Comparison of ENCODE assay signal across 23 cellular contexts in the genomic region with DNA sequence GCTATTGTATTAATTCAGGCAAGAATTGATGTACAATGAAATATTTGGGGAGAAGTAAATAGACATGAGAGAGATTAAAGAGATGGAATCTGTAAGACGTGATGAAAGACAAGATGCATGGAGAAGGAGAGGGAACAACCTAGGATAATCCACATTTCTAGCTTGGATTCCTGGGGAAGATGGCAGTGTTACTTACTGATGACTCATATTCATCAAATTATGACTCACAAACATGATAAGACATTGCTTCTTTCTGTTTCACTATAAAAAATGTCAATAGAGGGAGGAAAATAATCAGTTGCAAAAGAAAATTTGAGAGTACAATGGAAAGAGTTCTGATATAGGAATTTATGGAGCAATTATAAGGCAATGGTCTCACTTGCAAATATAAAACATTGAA.
DNase-seq lines count a peak whose midpoint lies in the region; ATAC-seq, FAIRE-seq and TF ChIP-seq lines count a peak whose summit lies in the region.
"Had no signal": no experiment of that assay in that cellular context is flagged by ENCODE, and none has a peak within 500 bp of the region (broad histone marks: within the 10 kb centered on the region; RNA-seq: fewer than 3 reads in every experiment).

No MANE protein-coding gene starts in this region.

- ATAC-seq in IMR-90 (ENCODE audit: low read depth) (no peak), GM12878 (peak; percentile 68), HG02981 (IDR thresholded peaks at IDR 0.05; ENCODE audit: unreplicated experiment) (no peak)
- ATAC-seq: activated CD4-positive, alpha-beta T cell treated with anti-CD3 and anti-CD28 coated beads for 36 hours had no signal

- H4K20me1 ChIP-seq in IMR-90 (ENCODE audit: insufficient read depth, low read length) = no peaks in the 10 kb centered on the region
- H4K20me1 ChIP-seq in GM12878 (ENCODE audit: control insufficient read depth, insufficient read depth) = no peaks in the 10 kb centered on the region

- H3K4me3 ChIP-seq in breast epithelium = no peak overlapping the region
- H3K4me3 ChIP-seq in IMR-90 (ENCODE audit: insufficient read depth, low read depth, low read length) = no peak overlapping the region
- H3K4me3 ChIP-seq in GM12878 = no peak overlapping the region
- H3K4me3 ChIP-seq: coronary artery, SJSA1, spleen had no signal

- H2BK15ac ChIP-seq in IMR-90 (ENCODE audit: low read depth, low read length) = no peak overlapping the region

- no peak overlapping the region for H3K4me3 Mint-ChIP-seq in MCF 10A (ENCODE audit: unreplicated experiment)
- H3K4me3 Mint-ChIP-seq: activated CD4-positive, alpha-beta T cell treated with anti-CD3 and anti-CD28 coated beads for 36 hours; CD4-positive, alpha-beta memory T cell; naive B cell; type B pancreatic cell had no signal

- H3K27ac ChIP-seq in breast epithelium (no peak overlapping the region), IMR-90 (ENCODE audit: insufficient read depth, low read length) (no peak overlapping the region), GM12878 (ENCODE audit: control insufficient read depth, insufficient read depth) (no peak overlapping the region)
- H3K27ac ChIP-seq: coronary artery, SJSA1, spleen had no signal

- H3K36me3 ChIP-seq in breast epithelium = no peaks in the 10 kb centered on the region
- no peaks in the 10 kb centered on the region for H3K36me3 ChIP-seq in IMR-90 (ENCODE audit: control insufficient read depth, insufficient read depth, low read length)
- no peaks in the 10 kb centered on the region for H3K36me3 ChIP-seq in GM12878 (ENCODE audit: control insufficient read depth in 2 of 2, insufficient read depth in 2 of 2, low read length in 1 of 2)
- H3K36me3 ChIP-seq: SJSA1, spleen had no signal

- no peak overlapping the region for H4K8ac ChIP-seq in IMR-90 (ENCODE audit: low read depth in 2 of 2, low read length in 2 of 2)

- SMC1A ChIA-PET in GM12878 (lab: Charles Lee; ENCODE audit: uncharacterized antibody, unreplicated experiment) = interaction anchor here (0.8 to 1.9 kb wide), 8 partner anchors 8 to 78 kb away, joined by 3 to 18 read pairs (median 6); no protein-coding TSS in a partner anchor

- H3K4me1 Mint-ChIP-seq in MCF 10A (ENCODE audit: insufficient read depth, unreplicated experiment) = no peaks in the 10 kb centered on the region
- H3K4me1 Mint-ChIP-seq: activated CD4-positive, alpha-beta T cell treated with anti-CD3 and anti-CD28 coated beads for 36 hours; CD4-positive, alpha-beta memory T cell; naive B cell had no signal

- no peak overlapping the region for H3K4me2 ChIP-seq in IMR-90 (ENCODE audit: low read depth, low read length)
- H3K4me2 ChIP-seq in GM12878 (ENCODE audit: control insufficient read depth, insufficient read depth) = no peak overlapping the region

- dilution Hi-C loops in IMR-90 (cut with HindIII; ENCODE audit: low sequenced_read_pairs, unreplicated experiment) = no loop called here

- no peaks in the 10 kb centered on the region for H3K79me1 ChIP-seq in IMR-90 (ENCODE audit: low read depth in 1 of 2, low read length in 2 of 2)

- peak; percentile 23 for DNase-seq in MCF 10A (ENCODE audit: unreplicated experiment)
- no peak for DNase-seq in breast epithelium (ENCODE audit: low spot score in 2 of 2)
- peak; percentile 30 for DNase-seq in IMR-90
- no peak for DNase-seq in GM12878 (ENCODE audit: low read depth, low spot score)
- peak; percentile 6 for DNase-seq in urothelium cell line (ENCODE audit: low spot score)
- DNase-seq in AG08396 (ENCODE audit: low spot score) = no peak
- no peak for DNase-seq in stimulated activated CD8-positive, alpha-beta memory T cell treated with anti-CD3 and anti-CD28 coated beads, Interleukin-4, amount 100 ng/mL, for 48 hours
- DNase-seq: 8988T; activated CD4-positive, alpha-beta T cell treated with anti-CD3 and anti-CD28 coated beads for 36 hours; CD4-positive, alpha-beta memory T cell; glutamatergic neuron; naive B cell; NCI-H1694; NCI-H345; NK-92 treated with Interleukin-12 subunit alpha and Interleukin-12 subunit beta, amount 100 ng/mL, for 24 hours; spleen; stimulated activated naive CD4-positive, alpha-beta T cell treated with Interleukin-2 at 50 U/mL for 16 hours; T1000 had no signal

- no peak for TF ChIP-seq POLR2A in breast epithelium (IDR thresholded peaks at IDR 0.05)
- no peak for TF ChIP-seq POLR2A in IMR-90 (IDR thresholded peaks at IDR 0.05; ENCODE audit: low read depth, low read length)
- TF ChIP-seq POLR2A in GM12878 (IDR thresholded peaks at IDR 0.05; ENCODE audit: low read depth, low read length) = no peak

- H3K4ac ChIP-seq in IMR-90 (ENCODE audit: low read depth, low read length) = no peak overlapping the region

- no peak overlapping the region for H2AK9ac ChIP-seq in IMR-90 (replicated peaks; ENCODE audit: low read depth, low read length, poor library complexity)

- no peak for TF ChIP-seq RAD21 in IMR-90 (IDR thresholded peaks at IDR 0.05; ENCODE audit: low read length)
- no peak for TF ChIP-seq RAD21 in GM12878 (IDR thresholded peaks at IDR 0.05; ENCODE audit: insufficient read depth, low read depth, low read length)

- H3K27me3 ChIP-seq in breast epithelium (no peaks in the 10 kb centered on the region), IMR-90 (ENCODE audit: control insufficient read depth, insufficient read depth, low read length) (no peaks in the 10 kb centered on the region), GM12878 (replicated peaks in 1 of 2; ENCODE audit: control insufficient read depth in 2 of 2, insufficient read depth in 2 of 2, low read length in 1 of 2) (no peaks in the 10 kb centered on the region)
- H3K27me3 ChIP-seq: SJSA1, spleen had no signal

- H2BK120ac ChIP-seq in IMR-90 (ENCODE audit: low read depth, low read length) = no peak overlapping the region

- RAD21 ChIA-PET in GM12878 (lab: Charles Lee; ENCODE audit: unreplicated experiment) = interaction anchor here (1.0 kb wide), 1 partner anchor 13 kb away, joined by 4 read pairs; no protein-coding TSS in a partner anchor

- no peak overlapping the region for H3K27ac Mint-ChIP-seq in MCF 10A (ENCODE audit: low read depth, unreplicated experiment)
- H3K27ac Mint-ChIP-seq: activated CD4-positive, alpha-beta T cell treated with anti-CD3 and anti-CD28 coated beads for 36 hours; CD4-positive, alpha-beta memory T cell; naive B cell; type B pancreatic cell had no signal

- H2BK20ac ChIP-seq in IMR-90 (ENCODE audit: low read depth, low read length) = no peak overlapping the region

- H3K18ac ChIP-seq in IMR-90 (ENCODE audit: low read depth, low read length) = no peak overlapping the region

- no CpG with 5 or more reads among the region's 1 CpG for WGBS in IMR-90 (ENCODE audit: extremely low coverage in 2 of 2, insufficient read length in 1 of 2), 2 experiments
- WGBS in GM12878 (ENCODE audit: insufficient coverage, insufficient replicate concordance, low lambda C conversion rate, missing lambda C conversion rate) = 50% methylated on average over 1 of the region's 1 CpG

- no peak for FAIRE-seq in GM12878 (lab: Jason Lieb, UNC)
- FAIRE-seq in urothelium cell line (lab: Jason Lieb, UNC) = no peak
- FAIRE-seq: G401.6 had no signal

- no peak overlapping the region for H2BK5ac ChIP-seq in IMR-90 (ENCODE audit: low read depth, low read length, poor library complexity, severe bottlenecking)

- no TSS peak for BruUV-seq in MCF 10A (replicated peaks; lab: Mats Ljungman, UMichigan)
- BruUV-seq in IMR-90 (replicated peaks; lab: Mats Ljungman, UMichigan) = no TSS peak
- no TSS peak for BruUV-seq in GM12878 (replicated peaks; lab: Mats Ljungman, UMichigan)

- H3K9me3 Mint-ChIP-seq in MCF 10A (ENCODE audit: unreplicated experiment) = no peaks in the 10 kb centered on the region
- H3K9me3 Mint-ChIP-seq: CD4-positive, alpha-beta memory T cell; naive B cell; type B pancreatic cell had no signal

- intact Hi-C loops in MCF 10A (cut with micrococcal nuclease) (loop anchor here (5.0 kb wide), 1 partner anchor 116 kb away; no protein-coding TSS in a partner anchor), breast epithelium (cut with DNase I; ENCODE audit: low total_unique reads) (no loop called here), IMR-90 (cut with micrococcal nuclease) (no loop called here), GM12878 (cut with micrococcal nuclease; ENCODE audit: unreplicated experiment) (no loop called here)

- no peak overlapping the region for H4K91ac ChIP-seq in IMR-90 (ENCODE audit: insufficient read depth, low read depth, low read length)

- H2AK5ac ChIP-seq in IMR-90 (ENCODE audit: low read depth, low read length) = no peak overlapping the region

- no peak overlapping the region for H3K14ac ChIP-seq in IMR-90 (replicated peaks; ENCODE audit: low read depth, low read length)

- H3K23ac ChIP-seq in IMR-90 (ENCODE audit: low read depth, low read length) = no peak overlapping the region

- POLR2A ChIA-PET in MCF 10A (lab: Yijun Ruan, JAX) = interaction anchor here (0.6 to 0.9 kb wide), 2 partner anchors 29 to 154 kb away, joined by 3 to 5 read pairs; no protein-coding TSS in a partner anchor
- POLR2A ChIA-PET in IMR-90 (lab: Charles Lee; ENCODE audit: unreplicated experiment) = no interaction called here
- POLR2A ChIA-PET in GM12878 (lab: Charles Lee) = interaction anchor here (0.8 to 1.1 kb wide), 3 partner anchors 11 to 75 kb away, joined by 3 read pairs; no protein-coding TSS in a partner anchor

- H2AFZ ChIP-seq in IMR-90 (replicated peaks; ENCODE audit: low read length, poor library complexity) (no peak overlapping the region), GM12878 (ENCODE audit: control insufficient read depth, low read depth, low read length) (no peak overlapping the region)

- H3K9ac ChIP-seq in IMR-90 (ENCODE audit: low read depth, low read length) (no peak overlapping the region), GM12878 (ENCODE audit: control insufficient read depth, insufficient read depth, low read length) (no peak overlapping the region)

- H3K9me1 ChIP-seq in IMR-90 (ENCODE audit: insufficient read depth, low read length) = no peaks in the 10 kb centered on the region

- H3K9me3 ChIP-seq in breast epithelium (no peaks in the 10 kb centered on the region), IMR-90 (ENCODE audit: control insufficient read depth, insufficient read depth, low read length) (no peaks in the 10 kb centered on the region), GM12878 (replicated peaks; ENCODE audit: control insufficient read depth, insufficient read depth, low read length) (no peaks in the 10 kb centered on the region)
- H3K9me3 ChIP-seq: SJSA1, spleen had no signal

- no peaks in the 10 kb centered on the region for H3K27me3 Mint-ChIP-seq in MCF 10A (ENCODE audit: insufficient read depth, unreplicated experiment)
- H3K27me3 Mint-ChIP-seq: activated CD4-positive, alpha-beta T cell treated with anti-CD3 and anti-CD28 coated beads for 36 hours; CD4-positive, alpha-beta memory T cell; naive B cell; type B pancreatic cell had no signal

- H3K79me2 ChIP-seq in GM12878 (ENCODE audit: control insufficient read depth, insufficient read depth, low read length) = no peaks in the 10 kb centered on the region

- H3K36me3 Mint-ChIP-seq in MCF 10A (ENCODE audit: insufficient read depth, unreplicated experiment) = no peaks in the 10 kb centered on the region
- H3K36me3 Mint-ChIP-seq: CD4-positive, alpha-beta memory T cell; naive B cell; type B pancreatic cell had no signal

- in situ Hi-C loops in IMR-90 (cut with MboI; ENCODE audit: low sequenced_read_pairs) = no loop called here
- in situ Hi-C loops in GM12878 (cut with MboI) = no loop called here

- TF ChIP-seq CTCF in MCF 10A (IDR thresholded peaks at IDR 0.05; ENCODE audit: unreplicated experiment) (no peak), breast epithelium (IDR thresholded peaks at IDR 0.05) (no peak), IMR-90 (conservative IDR thresholded peaks at IDR 0.05; ENCODE audit: low read depth, low read length) (no peak), GM12878 (IDR thresholded peaks at IDR 0.05 in 2 of 3, conservative IDR thresholded peaks at IDR 0.05 in 1 of 3; ENCODE audit: control insufficient read depth in 2 of 3, extremely low read depth in 1 of 3, insufficient read depth in 1 of 3, low read depth in 3 of 3, low read length in 3 of 3) (no peak)

- H4K5ac ChIP-seq in IMR-90 (ENCODE audit: low read depth, low read length) = no peak overlapping the region

- CTCF ChIA-PET in MCF 10A (lab: Yijun Ruan, JAX) = interaction anchor here (0.6 kb wide), 2 partner anchors 9 to 112 kb away, joined by 3 read pairs; no protein-coding TSS in a partner anchor
- CTCF ChIA-PET in IMR-90 (lab: Yijun Ruan, JAX) = interaction anchor here (0.7 kb wide), 1 partner anchor 13 kb away, joined by 3 read pairs; no protein-coding TSS in a partner anchor
- CTCF ChIA-PET in GM12878 (lab: Yijun Ruan, JAX) = interaction anchor here (0.7 to 1.4 kb wide), 10 partner anchors 8 to 706 kb away, joined by 3 to 5 read pairs (median 3); no protein-coding TSS in a partner anchor

- H3K56ac ChIP-seq in IMR-90 (ENCODE audit: extremely low read depth, insufficient read depth, low read length) = no peak overlapping the region

- H3K4me1 ChIP-seq in breast epithelium = no peaks in the 10 kb centered on the region
- no peaks in the 10 kb centered on the region for H3K4me1 ChIP-seq in IMR-90 (ENCODE audit: control insufficient read depth, insufficient read depth, low read length)
- no peaks in the 10 kb centered on the region for H3K4me1 ChIP-seq in GM12878 (ENCODE audit: control insufficient read depth, insufficient read depth, low read length)
- H3K4me1 ChIP-seq: SJSA1, spleen had no signal

- no peak for TF ChIP-seq EP300 in GM12878 (IDR thresholded peaks at IDR 0.05; ENCODE audit: borderline replicate concordance in 1 of 2, control insufficient read depth in 1 of 2, low read depth in 2 of 2, low read length in 2 of 2)

Comparison
In these comparisons a context has a peak if more than half of its experiments do, and no peak if none do; other contexts are left out.
1. DNase-seq: peak in MCF 10A (single experiment), IMR-90 (single experiment) and urothelium cell line (single experiment); none in breast epithelium (0 of 2), GM12878 (single experiment), AG08396 (single experiment) and stimulated activated CD8-positive, alpha-beta memory T cell treated with anti-CD3 and anti-CD28 coated beads, Interleukin-4, amount 100 ng/mL, for 48 hours (single experiment).